Comparison of ENCODE assay signal across 23 cellular contexts in the genomic region with DNA sequence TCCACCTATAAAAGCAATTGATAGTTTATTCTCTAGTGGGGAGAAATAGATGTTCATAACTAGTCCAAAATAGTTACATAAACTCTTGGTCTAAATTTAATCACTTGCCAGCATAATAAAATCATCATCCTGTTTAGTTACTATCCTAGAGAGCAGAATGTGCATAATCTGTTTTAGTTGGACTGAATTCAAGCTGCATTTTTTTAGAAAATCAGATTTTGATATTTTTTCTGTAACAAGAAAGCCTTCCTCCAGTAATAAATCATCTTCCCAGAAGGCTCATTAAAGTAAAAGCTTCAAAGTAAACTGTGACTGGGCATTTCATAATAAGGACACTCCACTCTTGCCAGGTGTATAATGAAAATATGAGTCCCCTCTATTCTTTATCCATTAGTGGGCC.
"Had no signal": no experiment of that assay in that cellular context is flagged by ENCODE, and none has a peak within 500 bp of the region (broad histone marks: within the 10 kb centered on the region; RNA-seq: fewer than 3 reads in every experiment).

No MANE protein-coding gene starts in this region.

- ATAC-seq: effector memory CD8-positive, alpha-beta T cell; gastrocnemius medialis; left lobe of liver; natural killer cell; pancreas; right lobe of liver; stimulated activated naive CD8-positive, alpha-beta T cell treated with anti-CD3 and anti-CD28 coated beads, Interleukin-15, amount 100 ng/mL, for 72 hours; upper lobe of right lung had no signal

- H3K4me3 ChIP-seq: coronary artery, gastrocnemius medialis, lung, pancreas, right lobe of liver, suprapubic skin, transverse colon, upper lobe of right lung, uterus had no signal

- H3K36me3 ChIP-seq: gastrocnemius medialis, neutrophil, pancreas, right lobe of liver, suprapubic skin, transverse colon, upper lobe of right lung, uterus had no signal

- DNase-seq: dermis blood vessel endothelial cell; effector memory CD8-positive, alpha-beta T cell; foreskin fibroblast; gastrocnemius medialis; head of caudate nucleus; natural killer cell; pancreas; retina; right lobe of liver; small intestine; stimulated activated CD4-positive, alpha-beta T cell treated with anti-CD3 and anti-CD28 coated beads, Interleukin-1b, Interleukin-23, amount 100 ng/mL, for 48 hours; stimulated activated CD4-positive, alpha-beta T cell treated with anti-CD3 and anti-CD28 coated beads, Interleukin-4, amount 100 ng/mL, for 1 hour; stimulated activated CD8-positive, alpha-beta memory T cell treated with anti-CD3 and anti-CD28 coated beads, Interleukin-4, amount 100 ng/mL, for 48 hours; stimulated activated naive CD4-positive, alpha-beta T cell; stimulated activated naive CD8-positive, alpha-beta T cell treated with anti-CD3 and anti-CD28 coated beads, Interleukin-15, amount 100 ng/mL, for 72 hours; transverse colon; upper lobe of right lung; uterus had no signal

- H3K9me3 ChIP-seq: gastrocnemius medialis, neutrophil, pancreas, right lobe of liver, suprapubic skin, transverse colon, upper lobe of right lung, uterus had no signal

- H3K4me1 ChIP-seq: gastrocnemius medialis, pancreas, right lobe of liver, suprapubic skin, transverse colon, upper lobe of right lung, uterus had no signal

- H3K27me3 ChIP-seq: gastrocnemius medialis, neutrophil, pancreas, right lobe of liver, suprapubic skin, transverse colon, upper lobe of right lung, uterus had no signal
